Comparison of ENCODE assay signal across 26 cellular contexts in the genomic region with DNA sequence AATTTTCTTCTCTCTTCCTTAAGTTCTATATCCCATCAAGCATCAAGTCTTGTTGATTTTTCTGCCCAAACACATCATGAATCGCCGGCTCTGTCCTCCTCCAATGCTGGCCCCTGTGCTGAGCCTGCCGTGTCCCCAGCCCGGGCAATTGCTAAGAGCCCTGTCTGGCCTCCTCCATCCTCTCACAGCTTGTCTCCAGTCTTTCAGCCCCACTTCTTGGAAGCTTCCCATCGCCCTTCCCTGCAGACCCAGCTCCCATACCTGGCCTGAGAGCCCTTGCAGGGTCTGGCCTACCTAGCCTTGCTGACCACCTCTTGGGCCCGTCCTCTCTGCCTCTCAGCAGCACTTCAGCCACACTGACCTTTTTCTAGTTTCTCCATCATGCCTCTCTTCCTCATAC.
"Had no signal": no experiment of that assay in that cellular context is flagged by ENCODE, and none has a peak within 500 bp of the region (broad histone marks: within the 10 kb centered on the region; RNA-seq: fewer than 3 reads in every experiment).

No MANE protein-coding gene starts in this region.

- ATAC-seq: Panc1, T-cell had no signal

- H3K27ac Mint-ChIP-seq: activated CD4-positive, alpha-beta memory T cell treated with anti-CD3 and anti-CD28 coated beads for 36 hours; activated naive CD8-positive, alpha-beta T cell; activated T-cell treated with anti-CD3 and anti-CD28 coated beads, Interleukin-2, amount 50 U/mL, for 24 hours; activated T-helper 1 cell treated with anti-CD3 and anti-CD28 coated beads, Interleukin-12 subunit alpha, Interleukin-12 subunit beta, Interleukin-2, Interleukin-4 antibody, amounts not matched to agents 30 ng/mL and 10 ng/mL and 1 ng/mL, durations not matched to agents 14 hours and 24 hours and 36 hours; T-cell had no signal

- H3K36me3 Mint-ChIP-seq: activated CD4-positive, alpha-beta memory T cell treated with anti-CD3 and anti-CD28 coated beads for 36 hours; activated naive CD8-positive, alpha-beta T cell had no signal

- H3K27me3 Mint-ChIP-seq: activated CD4-positive, alpha-beta memory T cell treated with anti-CD3 and anti-CD28 coated beads for 36 hours; activated T-cell treated with anti-CD3 and anti-CD28 coated beads, Interleukin-2, amount 50 U/mL, for 24 hours; T-cell had no signal

- H3K4me3 Mint-ChIP-seq: activated CD4-positive, alpha-beta memory T cell treated with anti-CD3 and anti-CD28 coated beads for 36 hours; activated CD4-positive, alpha-beta T cell treated with anti-CD3 and anti-CD28 coated beads, Interleukin-2, amount 10 ng/mL, durations not matched to agents 7 days and 5 days; activated naive CD8-positive, alpha-beta T cell; activated T-cell treated with anti-CD3 and anti-CD28 coated beads, Interleukin-2, amount 50 U/mL, for 24 hours; activated T-helper 1 cell treated with anti-CD3 and anti-CD28 coated beads, Interleukin-12 subunit alpha, Interleukin-12 subunit beta, Interleukin-2, Interleukin-4 antibody, amounts not matched to agents 30 ng/mL and 10 ng/mL and 1 ng/mL, durations not matched to agents 14 hours and 24 hours and 36 hours; T-cell had no signal

- DNase-seq: activated CD4-positive, alpha-beta memory T cell treated with anti-CD3 and anti-CD28 coated beads for 36 hours; activated CD4-positive, alpha-beta T cell treated with anti-CD3 and anti-CD28 coated beads, Interleukin-2, amount 10 ng/mL, durations not matched to agents 7 days and 5 days; activated CD4-positive, CD25-positive, alpha-beta regulatory T cell; activated effector memory CD4-positive, alpha-beta T cell treated with Interleukin-2 at 50 U/mL for 16 hours; activated naive CD4-positive, alpha-beta T cell treated with Interleukin-2 at 50 U/mL for 16 hours; activated T-cell treated with anti-CD3 and anti-CD28 coated beads, Interleukin-2, amount 50 U/mL, for 24 hours; adrenal gland; anterior cingulate cortex; MG63; MV-4-11; NCI-H1092 treated with DMSO at 0.1 percent for 48 hours; NCI-H1417 treated with DMSO at 0.1 percent for 48 hours; NCI-H1694; NCI-H2029; NCI-H2107; NCI-H2171 treated with DMSO at 0.1 percent for 48 hours; NCI-H345; NCI-H510A; NCI-H69; NK-92 treated with Interleukin-12 subunit alpha and Interleukin-12 subunit beta, amount 100 ng/mL, for 24 hours; OCI-M1; RPMI8226; T-cell had no signal
